ENCODE assay signal across 17 cellular contexts in genomic region chr9:86705474-86705873, GRCh38.
A peak's percentile ranks its signal among the peaks of the same experiment; 100 is the strongest.
DNase-seq lines count a peak whose midpoint lies in the region; ATAC-seq and TF ChIP-seq lines count a peak whose summit lies in the region.
"Had no signal": no experiment of that assay in that cellular context is flagged by ENCODE, and none has a peak within 500 bp of the region (broad histone marks: within the 10 kb centered on the region; RNA-seq: fewer than 3 reads in every experiment).

No MANE protein-coding gene starts in this region.

- TF ChIP-seq POLR2A in breast epithelium (IDR thresholded peaks at IDR 0.05) (no peak), uterus (IDR thresholded peaks at IDR 0.05) (no peak)

- H3K9ac ChIP-seq in mammary epithelial cell (ENCODE audit: insufficient read depth, low read length): no peak overlapping the region

- H3K4me3 Mint-ChIP-seq in CD8-positive, alpha-beta memory T cell: no peak overlapping the region

- DNase-seq in mammary epithelial cell (peak; percentile 34), breast epithelium (ENCODE audit: low spot score in 2 of 2) (no peak), choroid plexus epithelial cell (ENCODE audit: low read depth) (peak; percentile 29), foreskin keratinocyte (peak; percentile 50 to 79), uterus (no peak), GM13977 (ENCODE audit: low spot score) (no peak)
- DNase-seq in CD8-positive, alpha-beta memory T cell: no peak
- DNase-seq: NCI-H1436 treated with DMSO at 0.1 percent for 48 hours, NCI-H2081 treated with DMSO at 0.1 percent for 48 hours, NCI-H510A treated with DMSO at 0.1 percent for 48 hours, Right ventricle myocardium superior had no signal

- H3K27ac Mint-ChIP-seq in CD8-positive, alpha-beta memory T cell: no peak overlapping the region

- no peaks in the 10 kb centered on the region for H3K36me3 ChIP-seq in mammary epithelial cell (ENCODE audit: insufficient read depth, low read length)
- H3K36me3 ChIP-seq in breast epithelium: no peaks in the 10 kb centered on the region
- H3K36me3 ChIP-seq in uterus: no peaks in the 10 kb centered on the region
- H3K36me3 ChIP-seq in CD8-positive, alpha-beta memory T cell (ENCODE audit: insufficient read depth, low read length): no peaks in the 10 kb centered on the region

- H3K9me3 ChIP-seq in mammary epithelial cell (replicated peaks; ENCODE audit: insufficient read depth, low read length) (no peaks in the 10 kb centered on the region), breast epithelium (no peaks in the 10 kb centered on the region), uterus (no peaks in the 10 kb centered on the region)
- no peaks in the 10 kb centered on the region for H3K9me3 ChIP-seq in CD8-positive, alpha-beta memory T cell (ENCODE audit: low read length)

- dilution Hi-C loops in mammary epithelial cell (cut with HindIII; ENCODE audit: low sequenced_read_pairs): no loop called here

- intact Hi-C loops in mammary epithelial cell (cut with micrococcal nuclease) (loop anchor here (10.0 kb wide), 1 partner anchor 61 kb away; no protein-coding TSS in a partner anchor), breast epithelium (cut with DNase I; ENCODE audit: low total_unique reads) (no loop called here), uterus (cut with DNase I; ENCODE audit: low total_unique reads) (no loop called here)

- H3K27ac ChIP-seq in mammary epithelial cell (ENCODE audit: insufficient read depth, low read depth, low read length) (no peak overlapping the region), breast epithelium (no peak overlapping the region), foreskin keratinocyte (no peak overlapping the region), uterus (peak overlapping the region; percentile 31 to 65)
- H3K27ac ChIP-seq in CD8-positive, alpha-beta memory T cell (ENCODE audit: low read depth, low read length): no peak overlapping the region
- H3K27ac ChIP-seq: 22Rv1, SK-N-MC had no signal

- H3K9me3 Mint-ChIP-seq in CD8-positive, alpha-beta memory T cell: no peaks in the 10 kb centered on the region

- H3K4me1 Mint-ChIP-seq in CD8-positive, alpha-beta memory T cell: no peaks in the 10 kb centered on the region

- peaks cover 0 to 9% of the 10 kb centered on the region in 2 donors for H3K27me3 Mint-ChIP-seq in CD8-positive, alpha-beta memory T cell

- no peaks in the 10 kb centered on the region for H3K27me3 ChIP-seq in mammary epithelial cell (ENCODE audit: insufficient read depth, low read length)
- H3K27me3 ChIP-seq in breast epithelium: no peaks in the 10 kb centered on the region
- no peaks in the 10 kb centered on the region for H3K27me3 ChIP-seq in foreskin keratinocyte
- no peaks in the 10 kb centered on the region for H3K27me3 ChIP-seq in uterus
- H3K27me3 ChIP-seq in CD8-positive, alpha-beta memory T cell (ENCODE audit: insufficient read depth, low read length, poor library complexity, severe bottlenecking): no peaks in the 10 kb centered on the region

- BruUV-seq in mammary epithelial cell (replicated peaks; lab: Mats Ljungman, UMichigan): no TSS peak

- ATAC-seq in foreskin keratinocyte (peak; percentile 68), HG03571 (IDR thresholded peaks at IDR 0.05; ENCODE audit: unreplicated experiment) (no peak)
- ATAC-seq: HCT116, K562, Panc1 had no signal

- H3K4me2 ChIP-seq in mammary epithelial cell (ENCODE audit: insufficient read depth, low read depth, low read length): no peak overlapping the region

- CTCF ChIA-PET in mammary epithelial cell (lab: Charles Lee; ENCODE audit: low non-redundant PET): no interaction called here
- CTCF ChIA-PET in CD8-positive, alpha-beta memory T cell (lab: Charles Lee): no interaction called here

- no peaks in the 10 kb centered on the region for H3K79me2 ChIP-seq in mammary epithelial cell (ENCODE audit: insufficient read depth, low read length)

- POLR2A ChIA-PET in CD8-positive, alpha-beta memory T cell (lab: Charles Lee): no interaction called here

- no peaks in the 10 kb centered on the region for H4K20me1 ChIP-seq in mammary epithelial cell (ENCODE audit: insufficient read depth, low read length)

- in situ Hi-C loops in mammary epithelial cell (cut with MboI; ENCODE audit: low sequenced_read_pairs in 2 of 2): loop anchor here in 1 of 2 donors (10.0 kb wide), 1 partner anchor 61 kb away; no protein-coding TSS in a partner anchor
- in situ Hi-C loops in GM13977 (cut with MboI; ENCODE audit: low pct_unique_long_range_greater_than_20kb, low sequenced_read_pairs, unreplicated experiment): no loop called here

- H3K36me3 Mint-ChIP-seq in CD8-positive, alpha-beta memory T cell: no peaks in the 10 kb centered on the region

- TF ChIP-seq CTCF in mammary epithelial cell (conservative IDR thresholded peaks at IDR 0.05 in 1 of 2, IDR thresholded peaks at IDR 0.05 in 1 of 2; ENCODE audit: extremely low read depth in 1 of 2, insufficient read depth in 1 of 2, low read depth in 1 of 2, low read length in 2 of 2) (no peak), breast epithelium (IDR thresholded peaks at IDR 0.05) (no peak), choroid plexus epithelial cell (conservative IDR thresholded peaks at IDR 0.05; ENCODE audit: low read depth, low read length) (no peak), foreskin keratinocyte (conservative IDR thresholded peaks at IDR 0.05) (no peak), uterus (IDR thresholded peaks at IDR 0.05) (no peak), GM13977 (IDR thresholded peaks at IDR 0.05; ENCODE audit: extremely low read depth, insufficient read depth, missing control alignments) (no peak)

- H3K4me1 ChIP-seq in mammary epithelial cell (ENCODE audit: insufficient read depth, low read length): peaks cover 9% of the 10 kb centered on the region
- peaks cover 0 to 7% of the 10 kb centered on the region in 2 donors for H3K4me1 ChIP-seq in breast epithelium
- no peaks in the 10 kb centered on the region for H3K4me1 ChIP-seq in foreskin keratinocyte
- H3K4me1 ChIP-seq in uterus: peaks cover 5 to 9% of the 10 kb centered on the region in 2 donors
- no peaks in the 10 kb centered on the region for H3K4me1 ChIP-seq in CD8-positive, alpha-beta memory T cell (ENCODE audit: insufficient read depth, low read length)

- H2AFZ ChIP-seq in mammary epithelial cell (ENCODE audit: low read depth, low read length): no peak overlapping the region

- 79% methylated on average over 5 of the region's 5 CpGs for WGBS in mammary epithelial cell (ENCODE audit: low coverage, missing lambda C conversion rate)

- H3K4me3 ChIP-seq in mammary epithelial cell (replicated peaks in 1 of 3; ENCODE audit: insufficient read depth in 1 of 3, low read depth in 2 of 3, low read length in 3 of 3): no peak overlapping the region
- H3K4me3 ChIP-seq in breast epithelium: no peak overlapping the region
- H3K4me3 ChIP-seq in choroid plexus epithelial cell (ENCODE audit: low read depth, low read length): no peak overlapping the region
- no peak overlapping the region for H3K4me3 ChIP-seq in uterus
- no peak overlapping the region for H3K4me3 ChIP-seq in CD8-positive, alpha-beta memory T cell (ENCODE audit: low read length)
- H3K4me3 ChIP-seq: K562, SK-N-MC had no signal

Comparison
In these comparisons a context has a peak if more than half of its experiments do, and no peak if none do; other contexts are left out.
1. DNase-seq: peak in mammary epithelial cell (single experiment), choroid plexus epithelial cell (single experiment) and foreskin keratinocyte (2 of 2); none in breast epithelium (0 of 2), uterus (0 of 2), GM13977 (single experiment) and CD8-positive, alpha-beta memory T cell (0 of 5).
2. H3K27ac ChIP-seq: peak in uterus (2 of 2); none in mammary epithelial cell (single experiment), breast epithelium (0 of 2), foreskin keratinocyte (single experiment) and CD8-positive, alpha-beta memory T cell (single experiment).